In the genomic region with DNA sequence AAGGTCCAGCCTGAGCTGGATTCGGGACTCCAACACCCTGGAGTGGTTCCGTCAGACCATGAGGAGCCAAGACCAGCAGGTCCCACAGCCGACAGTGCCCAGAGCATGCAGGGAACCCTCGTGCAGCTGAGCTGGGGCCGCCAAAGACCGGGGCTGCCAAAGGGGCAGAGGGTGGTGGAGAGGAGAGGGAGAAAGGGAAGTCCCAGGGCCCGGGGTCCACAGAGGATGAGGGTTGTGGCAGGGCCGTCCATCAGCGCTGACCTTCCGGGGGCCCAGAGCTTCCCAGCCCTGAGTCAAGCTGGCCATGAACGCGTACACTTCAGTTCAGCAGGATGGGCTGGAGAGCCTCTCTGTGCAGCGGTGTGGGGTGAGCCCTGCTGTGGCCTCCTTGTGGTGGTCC, we compare ENCODE assay signal across 1 cellular context.
TF ChIP-seq lines count a peak whose summit lies in the region.

No MANE protein-coding gene starts in this region.

TF ChIP-seq in H1, 55 proteins besides CTCF, POLR2A, EP300 and RAD21:
- TF ChIP-seq RNF2 (IDR thresholded peaks at IDR 0.05; ENCODE audit: borderline replicate concordance, low read depth, low read length, missing control alignments, poor library complexity, severe bottlenecking) (no peak), RFX5 (IDR thresholded peaks at IDR 0.05; ENCODE audit: borderline replicate concordance, low read depth, low read length) (no peak), CTBP2 (IDR thresholded peaks at IDR 0.05; ENCODE audit: borderline replicate concordance, insufficient read depth, insufficient read length, low read length) (no peak), BACH1 (IDR thresholded peaks at IDR 0.05; ENCODE audit: low read length) (no peak), RXRA (IDR thresholded peaks at IDR 0.05; ENCODE audit: insufficient read depth, low read depth, low read length) (no peak), SRF (IDR thresholded peaks at IDR 0.05; ENCODE audit: low read depth, low read length) (no peak), TAF7 (optimal IDR thresholded peaks at IDR 0.05; ENCODE audit: borderline replicate concordance, low read depth, low read length) (no peak)
